19 cellular contexts compared by ENCODE assay signal in genomic region chr10:74391786-74392185, GRCh38.
A peak's percentile ranks its signal among the peaks of the same experiment; 100 is the strongest.
DNase-seq lines count a peak whose midpoint lies in the region; ATAC-seq, FAIRE-seq and TF ChIP-seq lines count a peak whose summit lies in the region.
"Had no signal": no experiment of that assay in that cellular context is flagged by ENCODE, and none has a peak within 500 bp of the region (broad histone marks: within the 10 kb centered on the region; RNA-seq: fewer than 3 reads in every experiment).

No MANE protein-coding gene starts in this region.

- H3K4me1 Mint-ChIP-seq in CD4-positive, CD25-positive, alpha-beta regulatory T cell: peaks cover 6 to 20% (median 16%) of the 10 kb centered on the region in 4 donors
- no peaks in the 10 kb centered on the region for H3K4me1 Mint-ChIP-seq in Calu3 (ENCODE audit: low read depth, unreplicated experiment)
- H3K4me1 Mint-ChIP-seq: GM23338 had no signal

- no peak overlapping the region for H3K9ac ChIP-seq in endothelial cell of umbilical vein (replicated peaks; ENCODE audit: extremely low read depth, insufficient read depth, low read length)
- H3K9ac ChIP-seq: BLaER1 had no signal

- TF ChIP-seq CTCF in endothelial cell of umbilical vein (IDR thresholded peaks at IDR 0.05; ENCODE audit: extremely low read depth in 1 of 2, insufficient read depth in 1 of 2, low read depth in 1 of 2, low read length in 2 of 2): no peak
- TF ChIP-seq CTCF in Calu3 (IDR thresholded peaks at IDR 0.05; ENCODE audit: unreplicated experiment): no peak

- H3K4me3 Mint-ChIP-seq in CD4-positive, CD25-positive, alpha-beta regulatory T cell: no peak overlapping the region
- no peak overlapping the region for H3K4me3 Mint-ChIP-seq in Calu3 (ENCODE audit: low read depth, unreplicated experiment)
- H3K4me3 Mint-ChIP-seq: CD14-positive monocyte; CD8-positive, alpha-beta memory T cell; GM23338; HFFc6 had no signal

- TF ChIP-seq POLR2A in endothelial cell of umbilical vein (IDR thresholded peaks at IDR 0.05; ENCODE audit: low read depth, low read length): no peak

- no peaks in the 10 kb centered on the region for H3K9me1 ChIP-seq in endothelial cell of umbilical vein (replicated peaks; ENCODE audit: control insufficient read depth, extremely low read depth, insufficient read depth, low read length)

- H3K79me2 ChIP-seq in endothelial cell of umbilical vein (ENCODE audit: control insufficient read depth, insufficient read depth, low read length): peaks cover 11% of the 10 kb centered on the region

- POLR2A ChIA-PET in endothelial cell of umbilical vein (lab: Charles Lee): no interaction called here

- no peaks in the 10 kb centered on the region for H3K27me3 Mint-ChIP-seq in CD4-positive, CD25-positive, alpha-beta regulatory T cell
- H3K27me3 Mint-ChIP-seq in Calu3 (ENCODE audit: unreplicated experiment): no peaks in the 10 kb centered on the region
- H3K27me3 Mint-ChIP-seq: CD8-positive, alpha-beta memory T cell had no signal

- FAIRE-seq in colon (lab: Jason Lieb, UNC): peak; percentile 14
- FAIRE-seq in endothelial cell of umbilical vein (lab: Jason Lieb, UNC): peak; percentile 35
- FAIRE-seq: A549, GM12891 had no signal

- H3K9me3 ChIP-seq in CD4-positive, CD25-positive, alpha-beta regulatory T cell (ENCODE audit: control insufficient read depth in 2 of 2, low read length in 2 of 2): no peaks in the 10 kb centered on the region
- H3K9me3 ChIP-seq in endothelial cell of umbilical vein (replicated peaks; ENCODE audit: control insufficient read depth, insufficient read depth, low read length): no peaks in the 10 kb centered on the region
- H3K9me3 ChIP-seq: A549, BLaER1 had no signal

- H3K4me2 ChIP-seq in endothelial cell of umbilical vein (ENCODE audit: insufficient read depth, low read length): peak overlapping the region; percentile 53
- H3K4me2 ChIP-seq: A549, BLaER1, GM23338 had no signal

- H2AFZ ChIP-seq in endothelial cell of umbilical vein (ENCODE audit: low read depth, low read length): no peak overlapping the region
- H2AFZ ChIP-seq: GM23338 had no signal

- peaks cover 12% of the 10 kb centered on the region for H3K36me3 Mint-ChIP-seq in CD4-positive, CD25-positive, alpha-beta regulatory T cell
- no peaks in the 10 kb centered on the region for H3K36me3 Mint-ChIP-seq in Calu3 (ENCODE audit: insufficient read depth, unreplicated experiment)

- H3K27me3 ChIP-seq in CD4-positive, CD25-positive, alpha-beta regulatory T cell (ENCODE audit: control insufficient read depth, insufficient read depth, low read length): no peaks in the 10 kb centered on the region
- H3K27me3 ChIP-seq in endothelial cell of umbilical vein (ENCODE audit: control insufficient read depth in 2 of 2, insufficient read depth in 2 of 2, low read length in 2 of 2): no peaks in the 10 kb centered on the region
- H3K27me3 ChIP-seq: BLaER1 had no signal

- H4K20me1 ChIP-seq in endothelial cell of umbilical vein (replicated peaks; ENCODE audit: control insufficient read depth, extremely low read depth, insufficient read depth, low read length): no peaks in the 10 kb centered on the region
- H4K20me1 ChIP-seq: BLaER1 had no signal

- no peak overlapping the region for H3K27ac ChIP-seq in CD4-positive, CD25-positive, alpha-beta regulatory T cell (ENCODE audit: insufficient read depth, low read length, poor library complexity, severe bottlenecking)
- no peak overlapping the region for H3K27ac ChIP-seq in endothelial cell of umbilical vein (ENCODE audit: insufficient read depth, low read depth, low read length)
- H3K27ac ChIP-seq: 22Rv1, A549, BLaER1 had no signal

- ATAC-seq in CD4-positive, CD25-positive, alpha-beta regulatory T cell (ENCODE audit: low read depth in 2 of 2): no peak
- no peak for ATAC-seq in GM21528 (IDR thresholded peaks at IDR 0.05; ENCODE audit: low FRiP score, unreplicated experiment)
- ATAC-seq: A549, GM23338, HCT116 had no signal

- BruUV-seq in endothelial cell of umbilical vein (replicated peaks; lab: Mats Ljungman, UMichigan) (no TSS peak), Calu3 (replicated peaks; lab: Mats Ljungman, UMichigan) (no TSS peak)

- H3K36me3 ChIP-seq in CD4-positive, CD25-positive, alpha-beta regulatory T cell (ENCODE audit: control insufficient read depth, insufficient read depth, low read length): peaks cover 5% of the 10 kb centered on the region
- H3K36me3 ChIP-seq in endothelial cell of umbilical vein (ENCODE audit: control insufficient read depth in 2 of 2, extremely low read depth in 1 of 2, insufficient read depth in 2 of 2, low read length in 2 of 2): peaks cover 0 to 4% of the 10 kb centered on the region in 2 experiments

- CTCF ChIA-PET in endothelial cell of umbilical vein (lab: Charles Lee): interaction anchor here (1.0 kb wide), 1 partner anchor 628 kb away, joined by 3 read pairs; no protein-coding TSS in a partner anchor
- CTCF ChIA-PET in Calu3 (lab: Charles Lee): no interaction called here

- H3K4me1 ChIP-seq in CD4-positive, CD25-positive, alpha-beta regulatory T cell (ENCODE audit: control insufficient read depth, insufficient read depth, low read length, poor library complexity, severe bottlenecking): no peaks in the 10 kb centered on the region
- peaks cover 10% of the 10 kb centered on the region for H3K4me1 ChIP-seq in endothelial cell of umbilical vein (ENCODE audit: control insufficient read depth, extremely low read depth, insufficient read depth, low read length)
- H3K4me1 ChIP-seq: A549, BLaER1 had no signal

- peak in 1 of 3 donors; percentile 3 for DNase-seq in CD4-positive, CD25-positive, alpha-beta regulatory T cell
- peak; percentile 63 for DNase-seq in endothelial cell of umbilical vein (ENCODE audit: low read depth, low spot score)
- DNase-seq in pulmonary artery endothelial cell (ENCODE audit: low read depth, low spot score): peak; percentile 24
- no peak for DNase-seq in Calu3
- no peak for DNase-seq in stimulated activated CD4-positive, alpha-beta T cell treated with anti-CD3 and anti-CD28 coated beads, Interleukin-4, amount 100 ng/mL, for 4 hours
- DNase-seq: COR-L47, H7, HFFc6, KG1 had no signal

- no peak overlapping the region for H3K4me3 ChIP-seq in CD4-positive, CD25-positive, alpha-beta regulatory T cell (ENCODE audit: low read depth, low read length)
- no peak overlapping the region for H3K4me3 ChIP-seq in endothelial cell of umbilical vein (replicated peaks in 1 of 3; ENCODE audit: insufficient read depth in 1 of 3, low read depth in 1 of 3, low read length in 3 of 3)
- H3K4me3 ChIP-seq: A549, BLaER1, GM23338 had no signal

- peaks cover 0 to 2% (median 0%) of the 10 kb centered on the region in 7 donors for H3K9me3 Mint-ChIP-seq in CD4-positive, CD25-positive, alpha-beta regulatory T cell
- no peaks in the 10 kb centered on the region for H3K9me3 Mint-ChIP-seq in Calu3 (ENCODE audit: low read depth, unreplicated experiment)
- H3K9me3 Mint-ChIP-seq: CD8-positive, alpha-beta memory T cell; GM23338; HFFc6 had no signal

- dilution Hi-C loops in endothelial cell of umbilical vein (cut with MboI; ENCODE audit: extremely low pct_ligation_motif_present, low sequenced_read_pairs): no loop called here

- peak overlapping the region in 2 of 3 donors; percentile 7 to 24 for H3K27ac Mint-ChIP-seq in CD4-positive, CD25-positive, alpha-beta regulatory T cell
- no peak overlapping the region for H3K27ac Mint-ChIP-seq in Calu3 (ENCODE audit: unreplicated experiment)
- H3K27ac Mint-ChIP-seq: CD14-positive monocyte; CD8-positive, alpha-beta memory T cell; GM23338; HFFc6 had no signal

- intact Hi-C loops in endothelial cell of umbilical vein (cut with micrococcal nuclease): no loop called here
- intact Hi-C loops in Calu3 (cut with micrococcal nuclease; ENCODE audit: unreplicated experiment): no loop called here

TF ChIP-seq in endothelial cell of umbilical vein, 7 proteins besides CTCF, POLR2A, EP300 and RAD21:
- TF ChIP-seq FOS (IDR thresholded peaks at IDR 0.05; ENCODE audit: borderline replicate concordance, insufficient read depth, low read length) (no peak), POLR2AphosphoS5 (IDR thresholded peaks at IDR 0.05; ENCODE audit: insufficient read depth, low read depth, low read length) (no peak), MAX (IDR thresholded peaks at IDR 0.05; ENCODE audit: insufficient read depth, insufficient read length) (no peak), EZH2 (IDR thresholded peaks at IDR 0.05; ENCODE audit: borderline replicate concordance, low read depth, low read length, severe bottlenecking) (no peak), MYC (IDR thresholded peaks at IDR 0.05; ENCODE audit: low read depth, low read length) (no peak), GATA2 (IDR thresholded peaks at IDR 0.05; ENCODE audit: insufficient read depth, insufficient read length, low read depth, low read length) (no peak), JUN (IDR thresholded peaks at IDR 0.05; ENCODE audit: borderline replicate concordance, insufficient read depth, insufficient read length, low read depth) (no peak)

Comparison
In these comparisons a context has a peak if more than half of its experiments do, and no peak if none do; other contexts are left out.
1. DNase-seq: peak in endothelial cell of umbilical vein (single experiment) and pulmonary artery endothelial cell (single experiment); none in Calu3 (single experiment) and stimulated activated CD4-positive, alpha-beta T cell treated with anti-CD3 and anti-CD28 coated beads, Interleukin-4, amount 100 ng/mL, for 4 hours (0 of 2).